Comparison of ENCODE assay signal across 7 cellular contexts in the genomic region with DNA sequence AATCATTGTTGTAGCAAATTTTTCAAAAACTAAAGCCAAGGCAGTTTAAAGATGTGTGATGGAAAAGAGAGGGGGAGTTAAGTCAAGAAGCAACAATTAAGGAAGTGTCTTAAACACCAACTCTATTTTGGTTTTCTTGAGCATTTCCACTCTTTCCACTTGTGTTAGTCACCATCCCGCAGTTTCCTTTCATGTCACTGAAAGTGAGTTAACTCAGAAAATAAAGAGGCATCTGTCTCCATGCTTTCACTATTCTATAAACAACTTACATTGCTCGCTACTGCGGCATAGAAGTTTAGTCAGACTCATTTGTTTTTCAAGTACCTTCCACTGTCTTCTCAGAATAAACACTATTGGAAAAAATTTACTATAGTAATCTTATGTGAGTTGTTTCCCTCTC.
DNase-seq lines count a peak whose midpoint lies in the region; ATAC-seq and TF ChIP-seq lines count a peak whose summit lies in the region.

No MANE protein-coding gene starts in this region.

- no peaks in the 10 kb centered on the region for H3K36me3 ChIP-seq in upper lobe of left lung

- H3K4me1 Mint-ChIP-seq in Calu3 (ENCODE audit: low read depth, unreplicated experiment): no peaks in the 10 kb centered on the region

- WGBS in upper lobe of left lung, 2 donors: 24 to 31% methylated on average over 3 of the region's 3 CpGs

- no peaks in the 10 kb centered on the region for H3K36me3 Mint-ChIP-seq in Calu3 (ENCODE audit: insufficient read depth, unreplicated experiment)

- no peak for TF ChIP-seq EP300 in upper lobe of left lung (IDR thresholded peaks at IDR 0.05)

- no peaks in the 10 kb centered on the region for H3K4me1 ChIP-seq in upper lobe of left lung

- no peak for TF ChIP-seq POLR2A in upper lobe of left lung (IDR thresholded peaks at IDR 0.05)

- no peaks in the 10 kb centered on the region for H3K27me3 ChIP-seq in upper lobe of left lung

- no peaks in the 10 kb centered on the region for H3K27me3 Mint-ChIP-seq in Calu3 (ENCODE audit: unreplicated experiment)

- BruUV-seq in Calu3 (replicated peaks; lab: Mats Ljungman, UMichigan): no TSS peak

- CTCF ChIA-PET in Calu3 (lab: Charles Lee): no interaction called here

- no peak overlapping the region for H3K27ac ChIP-seq in upper lobe of left lung

- H3K4me3 Mint-ChIP-seq in Calu3 (ENCODE audit: low read depth, unreplicated experiment): no peak overlapping the region

- H3K4me3 ChIP-seq in upper lobe of left lung: no peak overlapping the region

- peak; percentile 32 for ATAC-seq in GM18861 (IDR thresholded peaks at IDR 0.05; ENCODE audit: unreplicated experiment)
- peak; percentile 48 for ATAC-seq in HG02885 (IDR thresholded peaks at IDR 0.05; ENCODE audit: poor library complexity, unreplicated experiment)
- peak; percentile 39; the same call in 2 of the 3 replicates for ATAC-seq in SK-N-SH treated with all-trans-retinoic acid at 6 μM for 48 hours
- ATAC-seq in upper lobe of left lung (ENCODE audit: low FRiP score in 2 of 2): no peak

- H3K27ac Mint-ChIP-seq in Calu3 (ENCODE audit: unreplicated experiment): no peak overlapping the region

- TF ChIP-seq CTCF in Calu3 (IDR thresholded peaks at IDR 0.05; ENCODE audit: unreplicated experiment) (no peak), upper lobe of left lung (IDR thresholded peaks at IDR 0.05) (no peak)

- no peaks in the 10 kb centered on the region for H3K9me3 Mint-ChIP-seq in Calu3 (ENCODE audit: low read depth, unreplicated experiment)

- H3K9me3 ChIP-seq in upper lobe of left lung: no peaks in the 10 kb centered on the region

- peak; percentile 54 for DNase-seq in non-pigmented ciliary epithelial cell (ENCODE audit: low read depth)
- no peak for DNase-seq in NCI-H2227 treated with DMSO at 0.1 percent for 48 hours (lab: John Stamatoyannopoulos, UW)
- DNase-seq in Calu3: no peak
- DNase-seq in upper lobe of left lung: no peak

- intact Hi-C loops in Calu3 (cut with micrococcal nuclease; ENCODE audit: unreplicated experiment): no loop called here

TF ChIP-seq in SK-N-SH treated with all-trans-retinoic acid at 6 μM for 48 hours, 23 proteins besides CTCF, POLR2A, EP300 and RAD21:
- TF ChIP-seq ZNF565 (CRISPR knock-in tag; conservative IDR thresholded peaks at IDR 0.05; ENCODE audit: low read depth) (no peak), ZFP30 (CRISPR knock-in tag; IDR thresholded peaks at IDR 0.05) (no peak), TCF4 (CRISPR knock-in tag; IDR thresholded peaks at IDR 0.05; ENCODE audit: borderline replicate concordance) (no peak)
- TF ChIP-seq, protein P1, sequence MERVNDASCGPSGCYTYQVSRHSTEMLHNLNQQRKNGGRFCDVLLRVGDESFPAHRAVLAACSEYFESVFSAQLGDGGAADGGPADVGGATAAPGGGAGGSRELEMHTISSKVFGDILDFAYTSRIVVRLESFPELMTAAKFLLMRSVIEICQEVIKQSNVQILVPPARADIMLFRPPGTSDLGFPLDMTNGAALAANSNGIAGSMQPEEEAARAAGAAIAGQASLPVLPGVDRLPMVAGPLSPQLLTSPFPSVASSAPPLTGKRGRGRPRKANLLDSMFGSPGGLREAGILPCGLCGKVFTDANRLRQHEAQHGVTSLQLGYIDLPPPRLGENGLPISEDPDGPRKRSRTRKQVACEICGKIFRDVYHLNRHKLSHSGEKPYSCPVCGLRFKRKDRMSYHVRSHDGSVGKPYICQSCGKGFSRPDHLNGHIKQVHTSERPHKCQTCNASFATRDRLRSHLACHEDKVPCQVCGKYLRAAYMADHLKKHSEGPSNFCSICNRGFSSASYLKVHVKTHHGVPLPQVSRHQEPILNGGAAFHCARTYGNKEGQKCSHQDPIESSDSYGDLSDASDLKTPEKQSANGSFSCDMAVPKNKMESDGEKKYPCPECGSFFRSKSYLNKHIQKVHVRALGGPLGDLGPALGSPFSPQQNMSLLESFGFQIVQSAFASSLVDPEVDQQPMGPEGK (CRISPR knock-in tag; IDR thresholded peaks at IDR 0.05; ENCODE audit: borderline replicate concordance): no peak
- TF ChIP-seq, protein P2, sequence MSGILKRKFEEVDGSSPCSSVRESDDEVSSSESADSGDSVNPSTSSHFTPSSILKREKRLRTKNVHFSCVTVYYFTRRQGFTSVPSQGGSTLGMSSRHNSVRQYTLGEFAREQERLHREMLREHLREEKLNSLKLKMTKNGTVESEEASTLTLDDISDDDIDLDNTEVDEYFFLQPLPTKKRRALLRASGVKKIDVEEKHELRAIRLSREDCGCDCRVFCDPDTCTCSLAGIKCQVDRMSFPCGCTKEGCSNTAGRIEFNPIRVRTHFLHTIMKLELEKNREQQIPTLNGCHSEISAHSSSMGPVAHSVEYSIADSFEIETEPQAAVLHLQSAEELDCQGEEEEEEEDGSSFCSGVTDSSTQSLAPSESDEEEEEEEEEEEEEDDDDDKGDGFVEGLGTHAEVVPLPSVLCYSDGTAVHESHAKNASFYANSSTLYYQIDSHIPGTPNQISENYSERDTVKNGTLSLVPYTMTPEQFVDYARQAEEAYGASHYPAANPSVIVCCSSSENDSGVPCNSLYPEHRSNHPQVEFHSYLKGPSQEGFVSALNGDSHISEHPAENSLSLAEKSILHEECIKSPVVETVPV (CRISPR knock-in tag; IDR thresholded peaks at IDR 0.05): no peak

Comparison
In these comparisons a context has a peak if more than half of its experiments do, and no peak if none do; other contexts are left out.
1. ATAC-seq: peak in GM18861 (single experiment), HG02885 (single experiment) and SK-N-SH treated with all-trans-retinoic acid at 6 μM for 48 hours (single experiment); none in upper lobe of left lung (0 of 2).